ENCODE assay signal across 8 cellular contexts in genomic region chr16:22297871-22298733, GRCh38. TPM values are rescaled to one million over a fixed set of nuclear protein-coding genes. Genes with fewer than 3 reads are reported as not detected.
DNase-seq lines count a peak whose midpoint lies in the region; ATAC-seq and TF ChIP-seq lines count a peak whose summit lies in the region.

No MANE protein-coding gene starts in this region.

- peak overlapping the region; percentile 92 to 97 for H3K27ac ChIP-seq in right atrium auricular region
- H3K27ac ChIP-seq in psoas muscle, result peak overlapping the region; percentile 96

- intact Hi-C loops in psoas muscle (cut with DNase I), result loop anchor here (1.0 to 5.0 kb wide), 3 partner anchors 102 to 291 kb away; partner anchors contain the start of gene MOSMO (in 1 of the 2)

- no peak for TF ChIP-seq CTCF in right atrium auricular region (IDR thresholded peaks at IDR 0.05)
- TF ChIP-seq CTCF in psoas muscle (IDR thresholded peaks at IDR 0.05), result no peak

- H3K27me3 ChIP-seq in right atrium auricular region (no peaks in the 10 kb centered on the region), psoas muscle (ENCODE audit: insufficient read depth in 3 of 3, low read length in 2 of 3) (no peaks in the 10 kb centered on the region)

- H3K36me3 ChIP-seq in right atrium auricular region (peaks cover 10% of the 10 kb centered on the region), psoas muscle (ENCODE audit: insufficient read depth in 1 of 2, low read depth in 1 of 2) (peaks cover 0 to 14% of the 10 kb centered on the region in 2 donors)

- ATAC-seq in HG02678 (IDR thresholded peaks at IDR 0.05; ENCODE audit: unreplicated experiment) (peak; percentile 21), psoas muscle (peak; percentile 59 to 63 (median 62))

- H3K9me3 ChIP-seq in right atrium auricular region (no peaks in the 10 kb centered on the region), psoas muscle (no peaks in the 10 kb centered on the region)

- 0 to 1% (median 0%) methylated on average over 39 of the region's 39 CpGs for WGBS in psoas muscle, 3 donors

- H3K4me1 ChIP-seq in right atrium auricular region (peaks cover 0 to 30% of the 10 kb centered on the region in 2 donors), psoas muscle (peaks cover 14% of the 10 kb centered on the region)

- peak; percentile 86 for DNase-seq in GDM1 (lab: John Stamatoyannopoulos, UW)
- DNase-seq in NCI-H1417 treated with DMSO at 0.1 percent for 48 hours (lab: John Stamatoyannopoulos, UW), result peak; percentile 82
- peak; percentile 70 for DNase-seq in T follicular helper cell (ENCODE audit: low read depth)
- DNase-seq in amniotic stem cell (lab: John Stamatoyannopoulos, UW), result peak; percentile 89
- DNase-seq in right atrium auricular region (ENCODE audit: low spot score), result peak; percentile 75
- peak; percentile 65 to 82 for DNase-seq in psoas muscle
- DNase-seq in ureter (ENCODE audit: low spot score), result peak; percentile 81

- H3K4me3 ChIP-seq in right atrium auricular region, result peak overlapping the region; percentile 77 to 81
- peak overlapping the region; percentile 71 for H3K4me3 ChIP-seq in psoas muscle

RNA-seq across cellular contexts. Expression of gene POLR3E, which starts 0.9 kb away (rescaled TPM):
- total RNA-seq in right atrium auricular region, result 10 to 100 TPM; 30.3 to 31.1 TPM
- total RNA-seq in psoas muscle, result 100 to 1,000 TPM in 1 of 4 donors, 10 to 100 TPM in 3; 63.8 to 119 (median 92.5) TPM
- 10 to 100 TPM; 45.6 to 96.1 (median 71.2) TPM for polyA plus RNA-seq in psoas muscle
- total RNA-seq in ureter, result 87.9 TPM

Comparison
In these comparisons a context has a peak if more than half of its experiments do, and no peak if none do; other contexts are left out.
1. Peak in every context shown above with its lines: DNase-seq, ATAC-seq, H3K4me3 ChIP-seq and H3K27ac ChIP-seq.